In genomic region chr19:49425922-49426592, GRCh38 we compare ENCODE assay signal across 11 cellular contexts. TPM values are rescaled to one million over a fixed set of nuclear protein-coding genes. Genes with fewer than 3 reads are reported as not detected.
DNase-seq lines count a peak whose midpoint lies in the region; FAIRE-seq lines count a peak whose summit lies in the region.
"Had no signal": no experiment of that assay in that cellular context is flagged by ENCODE, and none has a peak within 500 bp of the region (broad histone marks: within the 10 kb centered on the region; RNA-seq: fewer than 3 reads in every experiment).

No MANE protein-coding gene starts in this region.

- H3K4me3 ChIP-seq in MG63, result no peak overlapping the region

- no peaks in the 10 kb centered on the region for H3K9me3 ChIP-seq in MG63

- no peak for FAIRE-seq in GM19239 (lab: Jason Lieb, UNC)
- FAIRE-seq: GM18507 had no signal

- H3K36me3 ChIP-seq in MG63, result no peaks in the 10 kb centered on the region

- peaks cover 80% of the 10 kb centered on the region for H3K27me3 ChIP-seq in MG63

- DNase-seq in activated CD4-positive, alpha-beta T cell treated with anti-CD3 and anti-CD28 coated beads for 48 hours, result peak; percentile 69
- no peak for DNase-seq in activated CD4-positive, alpha-beta T cell treated with anti-CD3 and anti-CD28 coated beads, Interleukin-2, amount 50 U/mL, for 4 hours
- peak; percentile 41 for DNase-seq in MG63
- peak; percentile 47 for DNase-seq in activated naive CD4-positive, alpha-beta T cell treated with anti-CD3 and anti-CD28 coated beads, Interleukin-2, amount 50 U/mL, for 16 hours
- DNase-seq in stimulated activated CD4-positive, alpha-beta T cell treated with anti-CD3 and anti-CD28 coated beads, Interleukin-4, amount 100 ng/mL, for 1 hour, result peak; percentile 36
- DNase-seq in kidney tubule cell (ENCODE audit: low spot score), result no peak
- DNase-seq in SIG-M5 treated with dmso at 0.1 percent for 504 hours (lab: John Stamatoyannopoulos, UW; ENCODE audit: unreplicated experiment), result no peak
- DNase-seq in GM19239 (ENCODE audit: insufficient read length, low spot score), result no peak

RNA-seq across cellular contexts. Expression of gene GFY, which starts 0.9 kb away (rescaled TPM):
- not detected in 2 replicates for total RNA-seq in MG63 (2014; rRNA removed; shearing (Covaris generic); ENCODE audit: low replicate concordance)
- total RNA-seq: fibroblast of villous mesenchyme had no signal

RNA-seq across cellular contexts. Expression of gene PTH2, which starts 2.8 kb away (rescaled TPM):
- total RNA-seq in MG63 (2014; rRNA removed; shearing (Covaris generic); ENCODE audit: low replicate concordance), result not detected in 2 replicates
- total RNA-seq: fibroblast of villous mesenchyme, temporal lobe had no signal

RNA-seq across cellular contexts. Expression of gene SLC17A7, which starts 15.3 kb away (rescaled TPM):
- total RNA-seq in MG63 (2014; rRNA removed; shearing (Covaris generic); ENCODE audit: low replicate concordance), result not detected in 2 replicates
- total RNA-seq: fibroblast of villous mesenchyme had no signal

RNA-seq across cellular contexts. Expression of gene PIH1D1, which starts 25.6 kb away (rescaled TPM):
- 121 and 144 TPM in 2 replicates for total RNA-seq in MG63 (2014; rRNA removed; shearing (Covaris generic); ENCODE audit: low replicate concordance)

RNA-seq across cellular contexts. Expression of gene ALDH16A1, which starts 27.0 kb away (rescaled TPM):
- 86.4 and 89.0 TPM in 2 replicates for total RNA-seq in MG63 (2014; rRNA removed; shearing (Covaris generic); ENCODE audit: low replicate concordance)

Comparison
In these comparisons a context has a peak if more than half of its experiments do, and no peak if none do; other contexts are left out.
1. DNase-seq: peak in activated CD4-positive, alpha-beta T cell treated with anti-CD3 and anti-CD28 coated beads for 48 hours (single experiment), MG63 (single experiment), activated naive CD4-positive, alpha-beta T cell treated with anti-CD3 and anti-CD28 coated beads, Interleukin-2, amount 50 U/mL, for 16 hours (single experiment) and stimulated activated CD4-positive, alpha-beta T cell treated with anti-CD3 and anti-CD28 coated beads, Interleukin-4, amount 100 ng/mL, for 1 hour (single experiment); none in activated CD4-positive, alpha-beta T cell treated with anti-CD3 and anti-CD28 coated beads, Interleukin-2, amount 50 U/mL, for 4 hours (0 of 2), kidney tubule cell (single experiment), SIG-M5 treated with dmso at 0.1 percent for 504 hours (single experiment) and GM19239 (single experiment).